1 cellular context compared by ENCODE assay signal in the genomic region with DNA sequence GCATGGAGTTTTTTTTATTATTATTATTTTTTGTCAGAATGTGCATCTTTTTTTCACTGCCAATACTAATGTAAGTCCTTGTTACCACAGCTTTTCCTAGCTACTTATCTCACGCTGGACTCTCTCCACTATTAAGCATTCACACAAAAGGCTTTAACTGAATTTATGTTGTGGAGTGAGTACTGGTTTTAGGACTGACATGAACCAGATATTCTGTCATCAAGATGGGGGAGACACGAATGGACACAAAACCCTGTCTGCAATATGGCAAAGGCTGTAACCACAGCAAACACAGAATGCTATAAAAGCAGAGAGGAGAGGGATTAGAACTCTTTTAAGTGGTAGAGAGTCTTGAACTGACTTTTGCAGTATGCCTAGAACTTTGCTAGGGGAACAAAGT.
TF ChIP-seq lines count a peak whose summit lies in the region.

No MANE protein-coding gene starts in this region.

TF ChIP-seq in GM23338, 12 proteins besides CTCF, POLR2A, EP300 and RAD21:
- TF ChIP-seq CREB1 (CRISPR knock-in tag; IDR thresholded peaks at IDR 0.05; ENCODE audit: low read depth) (no peak), NANOG (IDR thresholded peaks at IDR 0.05; ENCODE audit: borderline replicate concordance) (no peak), ZNF462 (CRISPR knock-in tag; IDR thresholded peaks at IDR 0.05) (no peak), ZNF114 (CRISPR knock-in tag; IDR thresholded peaks at IDR 0.05) (no peak), STAT1 (IDR thresholded peaks at IDR 0.05; ENCODE audit: unreplicated experiment) (no peak), EZH2phosphoT487 (IDR thresholded peaks at IDR 0.05; ENCODE audit: unreplicated experiment) (no peak), EZH2 (IDR thresholded peaks at IDR 0.05; ENCODE audit: low read depth, unreplicated experiment) (no peak), POLR2AphosphoS5 (IDR thresholded peaks at IDR 0.05; ENCODE audit: low read depth) (no peak), JUNB (IDR thresholded peaks at IDR 0.05; ENCODE audit: unreplicated experiment) (no peak), ZNF331 (CRISPR knock-in tag; IDR thresholded peaks at IDR 0.05; ENCODE audit: low read depth) (no peak)
- TF ChIP-seq, protein P1, sequence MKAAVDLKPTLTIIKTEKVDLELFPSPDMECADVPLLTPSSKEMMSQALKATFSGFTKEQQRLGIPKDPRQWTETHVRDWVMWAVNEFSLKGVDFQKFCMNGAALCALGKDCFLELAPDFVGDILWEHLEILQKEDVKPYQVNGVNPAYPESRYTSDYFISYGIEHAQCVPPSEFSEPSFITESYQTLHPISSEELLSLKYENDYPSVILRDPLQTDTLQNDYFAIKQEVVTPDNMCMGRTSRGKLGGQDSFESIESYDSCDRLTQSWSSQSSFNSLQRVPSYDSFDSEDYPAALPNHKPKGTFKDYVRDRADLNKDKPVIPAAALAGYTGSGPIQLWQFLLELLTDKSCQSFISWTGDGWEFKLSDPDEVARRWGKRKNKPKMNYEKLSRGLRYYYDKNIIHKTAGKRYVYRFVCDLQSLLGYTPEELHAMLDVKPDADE (IDR thresholded peaks at IDR 0.05), result no peak
- TF ChIP-seq, protein P2, sequence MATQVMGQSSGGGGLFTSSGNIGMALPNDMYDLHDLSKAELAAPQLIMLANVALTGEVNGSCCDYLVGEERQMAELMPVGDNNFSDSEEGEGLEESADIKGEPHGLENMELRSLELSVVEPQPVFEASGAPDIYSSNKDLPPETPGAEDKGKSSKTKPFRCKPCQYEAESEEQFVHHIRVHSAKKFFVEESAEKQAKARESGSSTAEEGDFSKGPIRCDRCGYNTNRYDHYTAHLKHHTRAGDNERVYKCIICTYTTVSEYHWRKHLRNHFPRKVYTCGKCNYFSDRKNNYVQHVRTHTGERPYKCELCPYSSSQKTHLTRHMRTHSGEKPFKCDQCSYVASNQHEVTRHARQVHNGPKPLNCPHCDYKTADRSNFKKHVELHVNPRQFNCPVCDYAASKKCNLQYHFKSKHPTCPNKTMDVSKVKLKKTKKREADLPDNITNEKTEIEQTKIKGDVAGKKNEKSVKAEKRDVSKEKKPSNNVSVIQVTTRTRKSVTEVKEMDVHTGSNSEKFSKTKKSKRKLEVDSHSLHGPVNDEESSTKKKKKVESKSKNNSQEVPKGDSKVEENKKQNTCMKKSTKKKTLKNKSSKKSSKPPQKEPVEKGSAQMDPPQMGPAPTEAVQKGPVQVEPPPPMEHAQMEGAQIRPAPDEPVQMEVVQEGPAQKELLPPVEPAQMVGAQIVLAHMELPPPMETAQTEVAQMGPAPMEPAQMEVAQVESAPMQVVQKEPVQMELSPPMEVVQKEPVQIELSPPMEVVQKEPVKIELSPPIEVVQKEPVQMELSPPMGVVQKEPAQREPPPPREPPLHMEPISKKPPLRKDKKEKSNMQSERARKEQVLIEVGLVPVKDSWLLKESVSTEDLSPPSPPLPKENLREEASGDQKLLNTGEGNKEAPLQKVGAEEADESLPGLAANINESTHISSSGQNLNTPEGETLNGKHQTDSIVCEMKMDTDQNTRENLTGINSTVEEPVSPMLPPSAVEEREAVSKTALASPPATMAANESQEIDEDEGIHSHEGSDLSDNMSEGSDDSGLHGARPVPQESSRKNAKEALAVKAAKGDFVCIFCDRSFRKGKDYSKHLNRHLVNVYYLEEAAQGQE (IDR thresholded peaks at IDR 0.05; ENCODE audit: unreplicated experiment), result no peak
